ENCODE assay signal across 8 cellular contexts in the genomic region with DNA sequence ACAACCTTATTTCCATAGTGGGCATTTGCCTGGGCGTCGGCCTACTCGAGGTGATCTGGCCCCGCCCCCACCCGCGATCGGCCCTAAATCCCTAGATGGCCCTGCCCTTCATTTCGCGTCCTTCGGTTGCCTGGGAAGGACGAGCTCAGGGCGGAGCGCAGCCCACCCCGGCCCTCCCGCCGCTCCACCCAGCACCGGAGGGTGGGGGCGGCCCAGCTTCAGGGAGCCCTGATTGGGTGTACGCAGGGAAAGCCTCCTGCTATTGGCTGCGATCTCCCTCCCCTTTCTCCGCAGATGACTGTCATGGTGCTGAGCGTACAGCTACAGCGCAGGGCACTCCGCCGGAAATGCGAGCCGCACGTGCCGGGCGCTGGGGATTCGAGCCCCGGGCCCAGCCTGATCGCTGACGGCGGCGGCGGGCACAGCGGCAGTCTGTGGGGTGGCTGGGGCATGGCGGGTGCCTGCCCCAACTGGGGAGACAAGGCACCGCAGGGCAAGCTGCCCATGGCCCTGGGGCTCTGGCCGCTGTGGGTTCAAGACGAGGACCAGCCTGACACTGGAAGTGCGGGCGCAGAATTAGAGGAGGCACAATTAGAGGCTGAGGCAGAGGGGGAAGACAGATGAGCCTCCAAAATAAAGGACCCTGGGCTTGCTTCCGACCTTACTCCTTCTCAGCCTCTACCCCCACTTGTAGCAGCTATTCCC. TPM values are rescaled to one million over a fixed set of nuclear protein-coding genes. Genes with fewer than 3 reads are reported as not detected.
DNase-seq lines count a peak whose midpoint lies in the region; ATAC-seq, FAIRE-seq and TF ChIP-seq lines count a peak whose summit lies in the region.

No MANE protein-coding gene starts in this region.

- intact Hi-C loops in gastrocnemius medialis (cut with DNase I; ENCODE audit: low total_unique reads), result loop anchor here (5.0 kb wide), 1 partner anchor 212 kb away; no protein-coding TSS in a partner anchor

- no peaks in the 10 kb centered on the region for H3K27me3 ChIP-seq in ACC112 (ENCODE audit: insufficient read depth, low read length)
- peaks cover 2% of the 10 kb centered on the region for H3K27me3 ChIP-seq in bronchial epithelial cell (ENCODE audit: control insufficient read depth, insufficient read depth, low read length)
- H3K27me3 ChIP-seq in gastrocnemius medialis, result peaks cover 0 to 21% (median 17%) of the 10 kb centered on the region in 3 donors
- no peaks in the 10 kb centered on the region for H3K27me3 ChIP-seq in CD8-positive, alpha-beta memory T cell (ENCODE audit: insufficient read depth, low read length, poor library complexity, severe bottlenecking)

- H3K27me3 Mint-ChIP-seq in IgD-negative memory B cell, result no peaks in the 10 kb centered on the region
- peaks cover 0 to 3% of the 10 kb centered on the region in 2 donors for H3K27me3 Mint-ChIP-seq in CD8-positive, alpha-beta memory T cell

- TF ChIP-seq CTCF in bronchial epithelial cell (IDR thresholded peaks at IDR 0.05; ENCODE audit: insufficient read depth, low read length, severe bottlenecking) (no peak), gastrocnemius medialis (IDR thresholded peaks at IDR 0.05 in 4 of 5, conservative IDR thresholded peaks at IDR 0.05 in 1 of 5) (no peak)

- DNase-seq in bronchial epithelial cell (ENCODE audit: low read depth) (peak; percentile 82), iPS-NIHi11 (ENCODE audit: low spot score) (peak; percentile 96), gastrocnemius medialis (peak; percentile 63 to 78), NCI-H1417 treated with DMSO at 0.1 percent for 48 hours (lab: John Stamatoyannopoulos, UW) (no peak)
- DNase-seq in CD8-positive, alpha-beta memory T cell, result no peak

- TF ChIP-seq POLR2A in gastrocnemius medialis (IDR thresholded peaks at IDR 0.05), result peak in 1 of 2 donors; percentile 6

- FAIRE-seq in bronchial epithelial cell (lab: Jason Lieb, UNC), result no peak

- POLR2A ChIA-PET in CD8-positive, alpha-beta memory T cell (lab: Charles Lee), result no interaction called here

- no peaks in the 10 kb centered on the region for H3K9me3 ChIP-seq in gastrocnemius medialis
- no peaks in the 10 kb centered on the region for H3K9me3 ChIP-seq in CD8-positive, alpha-beta memory T cell (ENCODE audit: low read length)

- peaks cover 3% of the 10 kb centered on the region for H3K4me1 ChIP-seq in ACC112 (ENCODE audit: control insufficient read depth, insufficient read depth, low read length, unreplicated experiment)
- peaks cover 0 to 13% of the 10 kb centered on the region in 2 donors for H3K4me1 ChIP-seq in gastrocnemius medialis
- H3K4me1 ChIP-seq in CD8-positive, alpha-beta memory T cell (ENCODE audit: insufficient read depth, low read length), result peaks cover 26% of the 10 kb centered on the region

- H3K4me3 Mint-ChIP-seq in IgD-negative memory B cell, result peak overlapping the region; percentile 89 to 99 (median 98)
- H3K4me3 Mint-ChIP-seq in CD8-positive, alpha-beta memory T cell, result no peak overlapping the region

- no peaks in the 10 kb centered on the region for H3K79me2 ChIP-seq in ACC112 (ENCODE audit: control insufficient read depth, insufficient read depth, low read length, unreplicated experiment)

- peak; percentile 92 to 93 for ATAC-seq in gastrocnemius medialis
- ATAC-seq in GM21526 (IDR thresholded peaks at IDR 0.05; ENCODE audit: low FRiP score, unreplicated experiment), result no peak

- peaks cover 9% of the 10 kb centered on the region for H3K36me3 Mint-ChIP-seq in IgD-negative memory B cell
- peaks cover 4 to 50% (median 13%) of the 10 kb centered on the region in 3 donors for H3K36me3 Mint-ChIP-seq in CD8-positive, alpha-beta memory T cell

- peak overlapping the region; percentile 72 for H3K4me3 ChIP-seq in ACC112 (ENCODE audit: low read depth, low read length)
- H3K4me3 ChIP-seq in bronchial epithelial cell (ENCODE audit: low read depth, low read length), result peak overlapping the region; percentile 25
- peak overlapping the region; percentile 45 to 53 (median 50) for H3K4me3 ChIP-seq in gastrocnemius medialis
- H3K4me3 ChIP-seq in CD8-positive, alpha-beta memory T cell (ENCODE audit: low read length), result no peak overlapping the region

- CTCF ChIA-PET in CD8-positive, alpha-beta memory T cell (lab: Charles Lee), result interaction anchor here (1.2 kb wide), 1 partner anchor 12 kb away, joined by 4 read pairs; no protein-coding TSS in a partner anchor

- H3K27ac Mint-ChIP-seq in IgD-negative memory B cell, result peak overlapping the region; percentile 80 to 99 (median 95)
- peak overlapping the region in 4 of 8 donors; percentile 17 to 57 (median 34) for H3K27ac Mint-ChIP-seq in CD8-positive, alpha-beta memory T cell

- H2AFZ ChIP-seq in ACC112 (ENCODE audit: low read length, unreplicated experiment), result no peak overlapping the region

- H3K36me3 ChIP-seq in ACC112 (ENCODE audit: insufficient read depth, low read length) (no peaks in the 10 kb centered on the region), bronchial epithelial cell (ENCODE audit: control insufficient read depth, insufficient read depth, low read length) (peaks cover 8% of the 10 kb centered on the region), gastrocnemius medialis (no peaks in the 10 kb centered on the region)
- peaks cover 14% of the 10 kb centered on the region for H3K36me3 ChIP-seq in CD8-positive, alpha-beta memory T cell (ENCODE audit: insufficient read depth, low read length)

- peaks cover 18 to 34% (median 33%) of the 10 kb centered on the region in 3 donors for H3K4me1 Mint-ChIP-seq in IgD-negative memory B cell
- H3K4me1 Mint-ChIP-seq in CD8-positive, alpha-beta memory T cell, result peaks cover 39 to 57% (median 54%) of the 10 kb centered on the region in 3 donors

- H3K9me3 Mint-ChIP-seq in IgD-negative memory B cell, result no peaks in the 10 kb centered on the region
- H3K9me3 Mint-ChIP-seq in CD8-positive, alpha-beta memory T cell, result no peaks in the 10 kb centered on the region

- in situ Hi-C loops in gastrocnemius medialis (cut with MboI; ENCODE audit: low sequenced_read_pairs in 4 of 4), result no loop called here

- 0 out of 2 replicates have a peak overlapping the region, but pooled peaks have one; percentile 18 for H3K27ac ChIP-seq in ACC112 (ENCODE audit: low read depth, low read length)
- H3K27ac ChIP-seq in gastrocnemius medialis, result peak overlapping the region; percentile 45 to 79 (median 72)
- H3K27ac ChIP-seq in CD8-positive, alpha-beta memory T cell (ENCODE audit: low read depth, low read length), result no peak overlapping the region

RNA-seq across cellular contexts. Expression of gene CD37, which starts 4.3 kb away (rescaled TPM):
- polyA plus RNA-seq in IgD-negative memory B cell, result 754 TPM
- total RNA-seq in bronchial epithelial cell (not detected in 2 replicates), gastrocnemius medialis (1 to 10 TPM; 1.6 to 8.5 (median 2.3) TPM)
- 100 to 1,000 TPM; 116 to 127 TPM for total RNA-seq in CD8-positive, alpha-beta memory T cell
- polyA plus RNA-seq in CD8-positive, alpha-beta memory T cell, result 188 TPM

RNA-seq across cellular contexts. Expression of gene SLC6A16, which starts 14.5 kb away (rescaled TPM):
- 11.6 TPM for polyA plus RNA-seq in IgD-negative memory B cell
- under 0.01 TPM in 1 of 2 replicates, not detected in the other for total RNA-seq in bronchial epithelial cell
- 1 to 10 TPM in 1 of 4 donors, under 1 TPM in 2, not detected in 1; 0.13 to 4.3 (median 0.36) TPM for total RNA-seq in gastrocnemius medialis
- total RNA-seq in CD8-positive, alpha-beta memory T cell, result 1 to 10 TPM; 1.1 to 1.2 TPM
- 1.7 TPM for polyA plus RNA-seq in CD8-positive, alpha-beta memory T cell

RNA-seq across cellular contexts. Expression of gene TEAD2, which starts 22.7 kb away (rescaled TPM):
- 6.3 TPM for polyA plus RNA-seq in IgD-negative memory B cell
- total RNA-seq in bronchial epithelial cell, result 6.9 and 8.4 TPM in 2 replicates
- 10 to 100 TPM in 2 of 4 donors, 1 to 10 TPM in 2; 6.1 to 12.6 (median 9.5) TPM for total RNA-seq in gastrocnemius medialis
- total RNA-seq in CD8-positive, alpha-beta memory T cell, result not detected
- polyA plus RNA-seq in CD8-positive, alpha-beta memory T cell, result not detected

RNA-seq across cellular contexts. Expression of gene DKKL1, which starts 24.2 kb away (rescaled TPM):
- 1.1 TPM for polyA plus RNA-seq in IgD-negative memory B cell
- not detected in 2 replicates for total RNA-seq in bronchial epithelial cell
- total RNA-seq in gastrocnemius medialis, result not detected
- not detected for total RNA-seq in CD8-positive, alpha-beta memory T cell
- not detected for polyA plus RNA-seq in CD8-positive, alpha-beta memory T cell

RNA-seq across cellular contexts. Expression of gene KASH5, which starts 48.5 kb away (rescaled TPM):
- not detected for polyA plus RNA-seq in IgD-negative memory B cell
- not detected in 2 replicates for total RNA-seq in bronchial epithelial cell
- total RNA-seq in gastrocnemius medialis, result not detected
- under 1 TPM in 1 of 2 experiments, not detected in 1; 0.31 TPM for total RNA-seq in CD8-positive, alpha-beta memory T cell
- polyA plus RNA-seq in CD8-positive, alpha-beta memory T cell, result not detected

Comparison
In these comparisons a context has a peak if more than half of its experiments do, and no peak if none do; other contexts are left out.
1. H3K4me3 Mint-ChIP-seq: peak in IgD-negative memory B cell (4 of 4); none in CD8-positive, alpha-beta memory T cell (0 of 7).
2. DNase-seq: peak in bronchial epithelial cell (single experiment), iPS-NIHi11 (single experiment) and gastrocnemius medialis (2 of 2); none in CD8-positive, alpha-beta memory T cell (0 of 5) and NCI-H1417 treated with DMSO at 0.1 percent for 48 hours (single experiment).
3. RNA of gene CD37, which starts 4.3 kb away (total RNA-seq): 116 to 127 TPM in CD8-positive, alpha-beta memory T cell; 1.6 to 8.5 TPM in gastrocnemius medialis and not detected in bronchial epithelial cell; every median in the first group is over 10 times any median in the second.